ENCODE assay signal across 14 cellular contexts in the genomic region with DNA sequence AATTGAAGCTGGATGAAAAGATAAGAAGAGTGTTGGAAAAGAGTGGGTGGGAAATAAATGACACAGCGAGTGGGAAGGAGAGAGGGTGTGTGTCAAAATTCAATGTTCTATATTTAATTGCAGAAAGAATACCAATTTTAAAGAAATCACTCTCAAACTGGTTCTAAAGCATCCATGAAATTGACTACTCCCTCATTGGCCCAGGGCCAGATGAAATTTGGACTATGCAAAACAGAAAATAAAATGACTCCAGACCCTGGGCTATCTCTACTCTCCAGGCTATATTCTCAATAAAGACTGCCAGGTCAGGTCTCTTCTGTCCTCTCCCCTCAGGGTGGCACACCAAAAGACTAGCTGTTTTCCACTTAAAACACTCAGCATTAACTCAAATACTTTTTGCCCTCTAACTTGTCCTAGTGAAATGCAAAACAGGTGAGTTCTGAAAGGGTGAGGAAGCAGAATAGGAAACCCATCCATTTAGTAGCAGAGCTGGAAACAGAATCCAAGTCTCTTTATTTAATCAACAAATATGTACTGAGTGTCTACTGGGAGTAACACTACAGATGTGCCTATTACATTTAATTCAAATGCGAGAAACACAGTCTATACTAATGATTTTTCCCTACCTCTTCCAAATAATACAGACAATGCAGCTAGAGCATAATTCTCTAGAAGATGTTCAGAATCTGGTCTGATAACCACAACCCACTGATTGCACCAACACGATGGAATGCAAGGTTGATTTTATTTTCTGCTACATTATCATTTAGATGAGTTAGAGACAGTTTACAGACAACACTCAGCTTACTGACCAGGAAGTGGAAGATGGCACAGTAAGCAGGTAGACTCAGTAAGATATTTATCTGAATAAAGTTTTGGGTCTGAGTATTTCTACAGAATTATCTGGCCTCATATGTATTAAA. TPM values are rescaled to one million over a fixed set of nuclear protein-coding genes. Genes with fewer than 3 reads are reported as not detected.
DNase-seq lines count a peak whose midpoint lies in the region; ATAC-seq and TF ChIP-seq lines count a peak whose summit lies in the region.
"Had no signal": no experiment of that assay in that cellular context is flagged by ENCODE, and none has a peak within 500 bp of the region (broad histone marks: within the 10 kb centered on the region; RNA-seq: fewer than 3 reads in every experiment).

No MANE protein-coding gene starts in this region.

- H3K27ac Mint-ChIP-seq in activated naive CD8-positive, alpha-beta T cell treated with anti-CD3 and anti-CD28 coated beads, Interleukin-2, amount 10 ng/mL, durations not matched to agents 7 days and 5 days: peak overlapping the region; percentile 13
- H3K27ac Mint-ChIP-seq in activated naive CD8-positive, alpha-beta T cell treated with anti-CD3 and anti-CD28 coated beads for 36 hours: no peak overlapping the region
- H3K27ac Mint-ChIP-seq in T-helper 2 cell treated with Interferon-gamma antibody and Interleukin-4, amounts not matched to agents 5 μg/mL and 100 μg/mL, for 36 hours: no peak overlapping the region

- H3K9me3 Mint-ChIP-seq in activated naive CD8-positive, alpha-beta T cell treated with anti-CD3 and anti-CD28 coated beads, Interleukin-2, amount 10 ng/mL, durations not matched to agents 7 days and 5 days: no peaks in the 10 kb centered on the region
- H3K9me3 Mint-ChIP-seq in activated naive CD8-positive, alpha-beta T cell treated with anti-CD3 and anti-CD28 coated beads for 36 hours: no peaks in the 10 kb centered on the region
- H3K9me3 Mint-ChIP-seq in T-helper 2 cell treated with Interferon-gamma antibody and Interleukin-4, amounts not matched to agents 5 μg/mL and 100 μg/mL, for 36 hours: no peaks in the 10 kb centered on the region
- H3K9me3 Mint-ChIP-seq: neural crest cell had no signal

- H3K4me1 ChIP-seq in hepatocyte (ENCODE audit: insufficient read depth): peaks cover 12% of the 10 kb centered on the region
- peaks cover 9 to 39% (median 27%) of the 10 kb centered on the region in 4 donors for H3K4me1 ChIP-seq in stomach
- H3K4me1 ChIP-seq: uterus had no signal

- peaks cover 32% of the 10 kb centered on the region for H3K4me1 Mint-ChIP-seq in activated naive CD8-positive, alpha-beta T cell treated with anti-CD3 and anti-CD28 coated beads, Interleukin-2, amount 10 ng/mL, durations not matched to agents 7 days and 5 days
- H3K4me1 Mint-ChIP-seq in activated naive CD8-positive, alpha-beta T cell treated with anti-CD3 and anti-CD28 coated beads for 36 hours: peaks cover 35% of the 10 kb centered on the region
- peaks cover 48% of the 10 kb centered on the region for H3K4me1 Mint-ChIP-seq in T-helper 2 cell treated with Interferon-gamma antibody and Interleukin-4, amounts not matched to agents 5 μg/mL and 100 μg/mL, for 36 hours (ENCODE audit: low read depth)

- no peak for TF ChIP-seq EP300 in stomach (IDR thresholded peaks at IDR 0.05)

- POLR2A ChIA-PET in activated naive CD8-positive, alpha-beta T cell treated with anti-CD3 and anti-CD28 coated beads, Interleukin-2, amount 10 ng/mL, durations not matched to agents 7 days and 5 days (lab: Charles Lee): no interaction called here

- WGBS in hepatocyte (ENCODE audit: low lambda C conversion rate, missing lambda C conversion rate): 85% methylated on average over 3 of the region's 3 CpGs
- 48 to 59% (median 58%) methylated on average over 3 of the region's 3 CpGs for WGBS in stomach, 5 donors

- H3K4me3 Mint-ChIP-seq in activated naive CD8-positive, alpha-beta T cell treated with anti-CD3 and anti-CD28 coated beads, Interleukin-2, amount 10 ng/mL, durations not matched to agents 7 days and 5 days: no peak overlapping the region
- no peak overlapping the region for H3K4me3 Mint-ChIP-seq in activated naive CD8-positive, alpha-beta T cell treated with anti-CD3 and anti-CD28 coated beads for 36 hours
- peak overlapping the region; percentile 55 for H3K4me3 Mint-ChIP-seq in T-helper 2 cell treated with Interferon-gamma antibody and Interleukin-4, amounts not matched to agents 5 μg/mL and 100 μg/mL, for 36 hours
- H3K4me3 Mint-ChIP-seq: neural crest cell had no signal

- H4K20me1 ChIP-seq in hepatocyte (ENCODE audit: insufficient read depth, poor library complexity, severe bottlenecking): peaks cover 27% of the 10 kb centered on the region

- no peak for DNase-seq in activated naive CD8-positive, alpha-beta T cell treated with anti-CD3 and anti-CD28 coated beads, Interleukin-2, amount 10 ng/mL, durations not matched to agents 7 days and 5 days
- no peak for DNase-seq in activated naive CD8-positive, alpha-beta T cell treated with anti-CD3 and anti-CD28 coated beads for 36 hours
- DNase-seq in T-helper 2 cell treated with Interferon-gamma antibody and Interleukin-4, amounts not matched to agents 5 μg/mL and 100 μg/mL, for 36 hours (ENCODE audit: low spot score): no peak
- DNase-seq in hepatocyte (ENCODE audit: low spot score) (peak; percentile 16), stomach (peak; percentile 32), 8988T (no peak), OCI-M2 (lab: John Stamatoyannopoulos, UW; ENCODE audit: unreplicated experiment) (no peak)
- DNase-seq: activated CD4-positive, alpha-beta T cell treated with anti-CD3 and anti-CD28 coated beads for 48 hours; activated effector memory CD4-positive, alpha-beta T cell treated with anti-CD3 and anti-CD28 coated beads, Interleukin-2, amount 50 U/mL, for 16 hours; NK-92 treated with Interleukin-12 subunit alpha and Interleukin-12 subunit beta, amount 100 ng/mL, for 24 hours; uterus had no signal

- no peaks in the 10 kb centered on the region for H3K27me3 Mint-ChIP-seq in activated naive CD8-positive, alpha-beta T cell treated with anti-CD3 and anti-CD28 coated beads, Interleukin-2, amount 10 ng/mL, durations not matched to agents 7 days and 5 days
- no peaks in the 10 kb centered on the region for H3K27me3 Mint-ChIP-seq in activated naive CD8-positive, alpha-beta T cell treated with anti-CD3 and anti-CD28 coated beads for 36 hours
- H3K27me3 Mint-ChIP-seq in T-helper 2 cell treated with Interferon-gamma antibody and Interleukin-4, amounts not matched to agents 5 μg/mL and 100 μg/mL, for 36 hours (ENCODE audit: low read depth): no peaks in the 10 kb centered on the region

- no peak for TF ChIP-seq POLR2A in stomach (IDR thresholded peaks at IDR 0.05)

- TF ChIP-seq CTCF in hepatocyte (IDR thresholded peaks at IDR 0.05; ENCODE audit: poor library complexity) (no peak), stomach (IDR thresholded peaks at IDR 0.05) (no peak)

- H3K9me3 ChIP-seq in hepatocyte (ENCODE audit: low read depth): no peaks in the 10 kb centered on the region
- H3K9me3 ChIP-seq in stomach: no peaks in the 10 kb centered on the region
- H3K9me3 ChIP-seq: uterus had no signal

- H3K27me3 ChIP-seq in hepatocyte: no peaks in the 10 kb centered on the region
- H3K27me3 ChIP-seq in stomach: no peaks in the 10 kb centered on the region
- H3K27me3 ChIP-seq: uterus had no signal

- ATAC-seq in activated naive CD8-positive, alpha-beta T cell treated with anti-CD3 and anti-CD28 coated beads, Interleukin-2, amount 10 ng/mL, durations not matched to agents 7 days and 5 days (ENCODE audit: low read depth): no peak
- ATAC-seq in HG02623 (IDR thresholded peaks at IDR 0.05; ENCODE audit: unreplicated experiment): no peak

- peak overlapping the region; percentile 66 for H3K4me2 ChIP-seq in hepatocyte

- no peak overlapping the region for H2AFZ ChIP-seq in hepatocyte

- peaks cover 89% of the 10 kb centered on the region for H3K79me2 ChIP-seq in hepatocyte

- H3K27ac ChIP-seq in hepatocyte (peak overlapping the region; percentile 83), stomach (peak overlapping the region in 2 of 5 donors; percentile 44 to 55)
- H3K27ac ChIP-seq: uterus had no signal

- peaks cover 16% of the 10 kb centered on the region for H3K36me3 Mint-ChIP-seq in activated naive CD8-positive, alpha-beta T cell treated with anti-CD3 and anti-CD28 coated beads, Interleukin-2, amount 10 ng/mL, durations not matched to agents 7 days and 5 days
- H3K36me3 Mint-ChIP-seq in activated naive CD8-positive, alpha-beta T cell treated with anti-CD3 and anti-CD28 coated beads for 36 hours: peaks cover 15% of the 10 kb centered on the region
- peaks cover 29% of the 10 kb centered on the region for H3K36me3 Mint-ChIP-seq in T-helper 2 cell treated with Interferon-gamma antibody and Interleukin-4, amounts not matched to agents 5 μg/mL and 100 μg/mL, for 36 hours (ENCODE audit: low read depth)

- H3K9me2 ChIP-seq in hepatocyte (replicated peaks; ENCODE audit: insufficient read depth): no peaks in the 10 kb centered on the region

- intact Hi-C loops in stomach (cut with DNase I; ENCODE audit: low total_unique reads): no loop called here

- H3K36me3 ChIP-seq in hepatocyte (replicated peaks; ENCODE audit: insufficient read depth, low read depth) (no peaks in the 10 kb centered on the region), stomach (peaks cover 3 to 28% (median 27%) of the 10 kb centered on the region in 4 donors)
- H3K36me3 ChIP-seq: uterus had no signal

- H3K4me3 ChIP-seq in hepatocyte (no peak overlapping the region), stomach (no peak overlapping the region)
- H3K4me3 ChIP-seq: uterus had no signal

RNA-seq across cellular contexts. Expression of a gene that starts 42.1 kb away (rescaled TPM):
- total RNA-seq in activated naive CD8-positive, alpha-beta T cell treated with anti-CD3 and anti-CD28 coated beads, Interleukin-2, amount 10 ng/mL, durations not matched to agents 7 days and 5 days: not detected
- not detected for total RNA-seq in activated naive CD8-positive, alpha-beta T cell treated with anti-CD3 and anti-CD28 coated beads for 36 hours
- total RNA-seq in hepatocyte (not detected in 2 replicates), stomach (not detected)
- polyA plus RNA-seq in hepatocyte (not detected in 2 replicates), stomach (not detected)
- total RNA-seq: uterus had no signal
- polyA plus RNA-seq: AG04450 had no signal

RNA-seq across cellular contexts. Expression of a gene that starts 47.5 kb away (rescaled TPM):
- 1 to 10 TPM; 7.2 to 7.6 TPM for total RNA-seq in activated naive CD8-positive, alpha-beta T cell treated with anti-CD3 and anti-CD28 coated beads, Interleukin-2, amount 10 ng/mL, durations not matched to agents 7 days and 5 days
- 1 to 10 TPM; 8.3 to 9.1 TPM for total RNA-seq in activated naive CD8-positive, alpha-beta T cell treated with anti-CD3 and anti-CD28 coated beads for 36 hours
- total RNA-seq in hepatocyte (45.4 and 51.7 TPM in 2 replicates), stomach (10 to 100 TPM in 3 of 5 donors, 1 to 10 TPM in 2; 1.8 to 48.5 (median 17.7) TPM)
- polyA plus RNA-seq in hepatocyte (21.6 and 27.4 TPM in 2 replicates), stomach (10 to 100 TPM in 2 of 3 donors, 1 to 10 TPM in 1; 7.6 to 17.7 (median 15.7) TPM)

RNA-seq across cellular contexts. Expression of a gene that starts 48.1 kb away (rescaled TPM):
- total RNA-seq in activated naive CD8-positive, alpha-beta T cell treated with anti-CD3 and anti-CD28 coated beads, Interleukin-2, amount 10 ng/mL, durations not matched to agents 7 days and 5 days: 100 to 1,000 TPM; 319 to 320 TPM
- 10 to 100 TPM; 83.7 to 93.2 TPM for total RNA-seq in activated naive CD8-positive, alpha-beta T cell treated with anti-CD3 and anti-CD28 coated beads for 36 hours
- total RNA-seq in hepatocyte: 5.2 and 19.3 TPM in 2 replicates
- polyA plus RNA-seq in hepatocyte: 11.3 and 18.0 TPM in 2 replicates
- total RNA-seq in stomach: 10 to 100 TPM in 4 of 5 donors, 1 to 10 TPM in 1; 7.1 to 86.6 (median 29.8) TPM
- polyA plus RNA-seq in stomach: 1 to 10 TPM; 6.6 to 8.2 (median 6.9) TPM

Comparison
In these comparisons a context has a peak if more than half of its experiments do, and no peak if none do; other contexts are left out.
1. DNase-seq: peak in hepatocyte (single experiment) and stomach (single experiment); none in activated naive CD8-positive, alpha-beta T cell treated with anti-CD3 and anti-CD28 coated beads, Interleukin-2, amount 10 ng/mL, durations not matched to agents 7 days and 5 days (single experiment), activated naive CD8-positive, alpha-beta T cell treated with anti-CD3 and anti-CD28 coated beads for 36 hours (single experiment), T-helper 2 cell treated with Interferon-gamma antibody and Interleukin-4, amounts not matched to agents 5 μg/mL and 100 μg/mL, for 36 hours (single experiment), 8988T (single experiment) and OCI-M2 (single experiment).